8 cellular contexts compared by ENCODE assay signal in the genomic region with DNA sequence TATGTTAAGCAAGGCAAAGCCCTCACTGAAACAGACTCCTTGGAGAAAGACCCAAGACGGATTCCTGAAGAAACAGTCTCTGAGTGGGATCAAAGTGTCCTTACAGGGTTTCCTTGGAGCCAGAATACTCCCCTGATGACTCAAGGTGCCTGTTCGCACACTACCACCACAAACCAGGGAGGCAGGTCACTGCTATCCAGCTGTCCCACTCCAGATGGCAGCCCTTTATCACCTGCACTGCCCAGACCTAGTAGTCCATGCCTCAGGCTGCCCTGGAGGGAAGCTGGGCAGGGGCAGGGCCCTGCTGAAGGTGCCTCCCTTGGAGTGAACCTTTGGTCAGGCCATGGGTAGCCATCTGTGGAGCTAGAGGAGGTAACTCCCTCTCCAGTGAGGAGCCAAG. TPM values are rescaled to one million over a fixed set of nuclear protein-coding genes. Genes with fewer than 3 reads are reported as not detected.
DNase-seq lines count a peak whose midpoint lies in the region; ATAC-seq and TF ChIP-seq lines count a peak whose summit lies in the region.

No MANE protein-coding gene starts in this region.

- no peak for TF ChIP-seq CTCF in sigmoid colon (IDR thresholded peaks at IDR 0.05)

- peak overlapping the region; percentile 39 for H3K4me3 ChIP-seq in CD8-positive, alpha-beta memory T cell (ENCODE audit: low read length)
- no peak overlapping the region for H3K4me3 ChIP-seq in Karpas-422 (ENCODE audit: low read length)
- H3K4me3 ChIP-seq in sigmoid colon, result no peak overlapping the region

- H3K27ac ChIP-seq in CD8-positive, alpha-beta memory T cell (ENCODE audit: low read depth, low read length), result peak overlapping the region; percentile 12
- H3K27ac ChIP-seq in Karpas-422 (ENCODE audit: low read length) (no peak overlapping the region), sigmoid colon (peak overlapping the region in 1 of 4 donors; percentile 37)

- intact Hi-C loops in dendritic cell treated with granulocyte-macrophage colony-stimulating factor and Interleukin-4, amounts not matched to agents 40 ng/mL and 50 ng/mL, for 4 days (cut with micrococcal nuclease), result loop anchor here (10.0 kb wide), 1 partner anchor 62 kb away; no protein-coding TSS in a partner anchor
- intact Hi-C loops in sciatic nerve (cut with DNase I) (no loop called here), sigmoid colon (cut with DNase I) (no loop called here)

- ATAC-seq in T-helper 17 cell (no peak), sciatic nerve (no peak), GM21528 (IDR thresholded peaks at IDR 0.05; ENCODE audit: low FRiP score, unreplicated experiment) (no peak), GM19023 (IDR thresholded peaks at IDR 0.05; ENCODE audit: unreplicated experiment) (no peak)

- no peaks in the 10 kb centered on the region for H3K79me2 ChIP-seq in Karpas-422 (ENCODE audit: low read length)

- peak overlapping the region; percentile 85 to 98 (median 94) for H3K27ac Mint-ChIP-seq in CD8-positive, alpha-beta memory T cell
- H3K27ac Mint-ChIP-seq in T-helper 17 cell, result peak overlapping the region; percentile 100
- H3K27ac Mint-ChIP-seq in dendritic cell treated with granulocyte-macrophage colony-stimulating factor and Interleukin-4, amounts not matched to agents 40 ng/mL and 50 ng/mL, for 4 days, result peak overlapping the region; percentile 56

- no peaks in the 10 kb centered on the region for H3K9me3 ChIP-seq in CD8-positive, alpha-beta memory T cell (ENCODE audit: low read length)
- no peaks in the 10 kb centered on the region for H3K9me3 ChIP-seq in T-helper 17 cell (ENCODE audit: control insufficient read depth, low read length, poor library complexity, severe bottlenecking)
- no peaks in the 10 kb centered on the region for H3K9me3 ChIP-seq in Karpas-422 (ENCODE audit: low read length)
- no peaks in the 10 kb centered on the region for H3K9me3 ChIP-seq in sigmoid colon

- H3K36me3 Mint-ChIP-seq in CD8-positive, alpha-beta memory T cell, result peaks cover 8 to 11% (median 9%) of the 10 kb centered on the region in 3 donors
- H3K36me3 Mint-ChIP-seq in T-helper 17 cell (ENCODE audit: low read depth), result peaks cover 5% of the 10 kb centered on the region
- H3K36me3 Mint-ChIP-seq in dendritic cell treated with granulocyte-macrophage colony-stimulating factor and Interleukin-4, amounts not matched to agents 40 ng/mL and 50 ng/mL, for 4 days (ENCODE audit: low read depth), result no peaks in the 10 kb centered on the region

- CTCF ChIA-PET in CD8-positive, alpha-beta memory T cell (lab: Charles Lee), result interaction anchor here (1.0 to 7.6 kb wide), 14 partner anchors 9 to 349 kb away, joined by 3 to 44 read pairs (median 4); no protein-coding TSS in a partner anchor

- no peak for TF ChIP-seq POLR2A in sigmoid colon (IDR thresholded peaks at IDR 0.05)

- no peak overlapping the region for H2AFZ ChIP-seq in Karpas-422 (ENCODE audit: low read length)

- WGBS in sigmoid colon, 2 donors, result 79 to 81% methylated on average over 2 of the region's 2 CpGs

- H3K27me3 ChIP-seq in CD8-positive, alpha-beta memory T cell (ENCODE audit: insufficient read depth, low read length, poor library complexity, severe bottlenecking), result no peaks in the 10 kb centered on the region
- H3K27me3 ChIP-seq in Karpas-422 (ENCODE audit: low read length) (0 out of 2 replicates have a peak, but pooled peaks cover 6% of the 10 kb centered on the region), sigmoid colon (no peaks in the 10 kb centered on the region)

- peaks cover 96% of the 10 kb centered on the region for H3K4me1 ChIP-seq in CD8-positive, alpha-beta memory T cell (ENCODE audit: insufficient read depth, low read length)
- H3K4me1 ChIP-seq in Karpas-422 (ENCODE audit: low read length) (no peaks in the 10 kb centered on the region), sigmoid colon (no peaks in the 10 kb centered on the region)

- no peaks in the 10 kb centered on the region for H3K27me3 Mint-ChIP-seq in CD8-positive, alpha-beta memory T cell
- H3K27me3 Mint-ChIP-seq in T-helper 17 cell, result no peaks in the 10 kb centered on the region
- H3K27me3 Mint-ChIP-seq in dendritic cell treated with granulocyte-macrophage colony-stimulating factor and Interleukin-4, amounts not matched to agents 40 ng/mL and 50 ng/mL, for 4 days, result no peaks in the 10 kb centered on the region

- H3K9me2 ChIP-seq in Karpas-422 (replicated peaks; ENCODE audit: insufficient read depth, low read length), result no peaks in the 10 kb centered on the region

- H3K4me3 Mint-ChIP-seq in CD8-positive, alpha-beta memory T cell, result peak overlapping the region in 6 of 7 donors; percentile 53 to 75 (median 68)
- H3K4me3 Mint-ChIP-seq in T-helper 17 cell, result peak overlapping the region; percentile 84
- H3K4me3 Mint-ChIP-seq in dendritic cell treated with granulocyte-macrophage colony-stimulating factor and Interleukin-4, amounts not matched to agents 40 ng/mL and 50 ng/mL, for 4 days, result peak overlapping the region; percentile 24

- TF ChIP-seq EP300 in sigmoid colon (IDR thresholded peaks at IDR 0.05), result no peak

- peaks cover 86 to 96% (median 95%) of the 10 kb centered on the region in 3 donors for H3K4me1 Mint-ChIP-seq in CD8-positive, alpha-beta memory T cell
- peaks cover 73% of the 10 kb centered on the region for H3K4me1 Mint-ChIP-seq in T-helper 17 cell
- peaks cover 31% of the 10 kb centered on the region for H3K4me1 Mint-ChIP-seq in dendritic cell treated with granulocyte-macrophage colony-stimulating factor and Interleukin-4, amounts not matched to agents 40 ng/mL and 50 ng/mL, for 4 days (ENCODE audit: low read depth)

- H3K9ac ChIP-seq in Karpas-422 (ENCODE audit: low read length), result no peak overlapping the region

- no peaks in the 10 kb centered on the region for H3K36me3 ChIP-seq in CD8-positive, alpha-beta memory T cell (ENCODE audit: insufficient read depth, low read length)
- H3K36me3 ChIP-seq in Karpas-422 (ENCODE audit: insufficient read depth, low read length), result no peaks in the 10 kb centered on the region
- no peaks in the 10 kb centered on the region for H3K36me3 ChIP-seq in sigmoid colon

- no peak overlapping the region for H3K4me2 ChIP-seq in Karpas-422 (ENCODE audit: low read depth, low read length, poor library complexity, severe bottlenecking)

- H4K20me1 ChIP-seq in Karpas-422 (ENCODE audit: insufficient read depth, low read depth, low read length), result no peaks in the 10 kb centered on the region

- no peak for DNase-seq in CD8-positive, alpha-beta memory T cell
- DNase-seq in T-helper 17 cell, result no peak
- peak; percentile 40 for DNase-seq in sciatic nerve (ENCODE audit: low spot score)
- DNase-seq in Karpas-422, result no peak
- no peak for DNase-seq in sigmoid colon

- POLR2A ChIA-PET in CD8-positive, alpha-beta memory T cell (lab: Charles Lee), result interaction anchor here (0.7 to 1.2 kb wide), 5 partner anchors 18 to 96 kb away, joined by 3 to 4 read pairs (median 3); no protein-coding TSS in a partner anchor

- H3K9me3 Mint-ChIP-seq in CD8-positive, alpha-beta memory T cell, result no peaks in the 10 kb centered on the region
- H3K9me3 Mint-ChIP-seq in dendritic cell treated with granulocyte-macrophage colony-stimulating factor and Interleukin-4, amounts not matched to agents 40 ng/mL and 50 ng/mL, for 4 days, result no peaks in the 10 kb centered on the region

RNA-seq across cellular contexts. Expression of gene TRABD2A, which starts 34.2 kb away (rescaled TPM):
- total RNA-seq in CD8-positive, alpha-beta memory T cell, result 10 to 100 TPM; 20.3 to 20.8 TPM
- polyA plus RNA-seq in CD8-positive, alpha-beta memory T cell, result 36.6 TPM
- total RNA-seq in T-helper 17 cell (10 to 100 TPM; 60.5 to 93.7 TPM), sciatic nerve (2.1 TPM), sigmoid colon (1 to 10 TPM in 1 of 4 donors, under 1 TPM in 3; 0.16 to 3.6 (median 0.65) TPM)
- 0.04 and 2.4 TPM in 2 replicates for total RNA-seq in Karpas-422 (2014; rRNA removed; shearing (Covaris generic); ENCODE audit: low replicate concordance)
- polyA plus RNA-seq in sigmoid colon, result 10 to 100 TPM; 16.8 to 46.4 (median 25.4) TPM

RNA-seq across cellular contexts. Expression of gene TMSB10, which starts 58.7 kb away (rescaled TPM):
- total RNA-seq in CD8-positive, alpha-beta memory T cell, result 1,000 to 10,000 TPM; 1,121 to 1,125 TPM
- 4,836 TPM for polyA plus RNA-seq in CD8-positive, alpha-beta memory T cell
- total RNA-seq in T-helper 17 cell (1,000 to 10,000 TPM; 1,429 to 1,736 TPM), sciatic nerve (1,367 TPM), sigmoid colon (1,000 to 10,000 TPM; 1,887 to 2,459 (median 2,033) TPM)
- 1,287 and 3,084 TPM in 2 replicates for total RNA-seq in Karpas-422 (2014; rRNA removed; shearing (Covaris generic); ENCODE audit: low replicate concordance)
- 1,000 to 10,000 TPM; 3,723 to 4,314 (median 4,173) TPM for polyA plus RNA-seq in sigmoid colon

Comparison
In these comparisons a context has a peak if more than half of its experiments do, and no peak if none do; other contexts are left out.
1. H3K4me3 Mint-ChIP-seq: peak in every context shown above with its lines; median percentile 84 in T-helper 17 cell; 68 in CD8-positive, alpha-beta memory T cell; 24 in dendritic cell treated with granulocyte-macrophage colony-stimulating factor and Interleukin-4, amounts not matched to agents 40 ng/mL and 50 ng/mL, for 4 days.